In the genomic region with DNA sequence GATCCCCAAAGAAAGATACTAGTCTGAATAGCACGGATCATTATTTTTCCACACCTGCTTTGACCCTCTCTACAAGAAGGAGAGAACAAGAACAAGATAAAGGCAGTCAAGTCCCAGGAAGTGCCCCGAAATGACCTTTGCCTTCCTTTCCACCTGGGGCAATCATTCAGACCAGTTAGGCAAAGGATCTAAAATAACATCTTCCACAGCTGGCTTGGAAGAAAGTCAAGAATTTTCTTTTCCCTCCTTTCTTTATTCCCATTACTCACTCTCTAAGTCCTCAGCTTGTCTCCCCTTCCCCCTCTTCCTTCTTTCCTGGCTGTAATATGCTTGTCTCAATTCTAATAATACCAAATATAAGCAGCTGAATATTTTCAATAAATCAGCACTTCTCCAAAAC, we compare ENCODE assay signal across 19 cellular contexts.
DNase-seq lines count a peak whose midpoint lies in the region; ATAC-seq and TF ChIP-seq lines count a peak whose summit lies in the region.
"Had no signal": no experiment of that assay in that cellular context is flagged by ENCODE, and none has a peak within 500 bp of the region (broad histone marks: within the 10 kb centered on the region; RNA-seq: fewer than 3 reads in every experiment).

No MANE protein-coding gene starts in this region.

- H3F3A ChIP-seq in PC-3 (ENCODE audit: low read length, unreplicated experiment), result peaks cover 6% of the 10 kb centered on the region

- H3K9me3 Mint-ChIP-seq in chondrocyte (ENCODE audit: low read depth), result no peaks in the 10 kb centered on the region
- peaks cover 5% of the 10 kb centered on the region for H3K9me3 Mint-ChIP-seq in activated CD4-positive, alpha-beta T cell treated with anti-CD3 and anti-CD28 coated beads for 36 hours (ENCODE audit: low read depth)

- H3K4me3 ChIP-seq in AG10803 (ENCODE audit: low read length) (no peak overlapping the region), PC-3 (ENCODE audit: low read length) (no peak overlapping the region), mucosa of descending colon (no peak overlapping the region), mesendoderm (ENCODE audit: low read length) (no peak overlapping the region)
- H3K4me3 ChIP-seq: heart left ventricle had no signal

- H3K23ac ChIP-seq in mesendoderm (ENCODE audit: low read length), result no peak overlapping the region

- peak overlapping the region; percentile 11; the same call in 1 of the 2 replicates for H2AFZ ChIP-seq in PC-3 (ENCODE audit: low read length)

- intact Hi-C loops in PC-3 (cut with micrococcal nuclease) (loop anchor here (1.0 kb wide), 4 partner anchors 46 to 483 kb away; no protein-coding TSS in a partner anchor), mucosa of descending colon (cut with DNase I, micrococcal nuclease) (loop anchor here in 1 of 2 donors (1.0 kb wide), 1 partner anchor 45 kb away; no protein-coding TSS in a partner anchor)
- intact Hi-C loops in activated CD4-positive, alpha-beta T cell treated with anti-CD3 and anti-CD28 coated beads for 36 hours (cut with DNase I, micrococcal nuclease), result loop anchor here (1.0 to 10.0 kb wide), 4 partner anchors 46 to 467 kb away; no protein-coding TSS in a partner anchor

- H3K56ac ChIP-seq in mesendoderm (ENCODE audit: low read length), result no peak overlapping the region

- CTCF ChIA-PET in PC-3 (lab: Charles Lee), result interaction anchor here (1.0 to 1.4 kb wide), 4 partner anchors 42 to 110 kb away, joined by 4 to 38 read pairs (median 10); no protein-coding TSS in a partner anchor
- CTCF ChIA-PET in activated CD4-positive, alpha-beta T cell treated with anti-CD3 and anti-CD28 coated beads for 36 hours (lab: Charles Lee), result interaction anchor here (0.7 to 4.2 kb wide), 14 partner anchors 9 to 288 kb away, joined by 3 to 48 read pairs (median 3); no protein-coding TSS in a partner anchor

- no CpG with 5 or more reads among the region's 2 CpGs for WGBS in mesendoderm (ENCODE audit: extremely low coverage, insufficient coverage, low lambda C conversion rate)

- no peaks in the 10 kb centered on the region for H3K9me3 ChIP-seq in PC-3 (ENCODE audit: low read length)
- H3K9me3 ChIP-seq in mucosa of descending colon, result no peaks in the 10 kb centered on the region
- H3K9me3 ChIP-seq: heart left ventricle had no signal

- H4K5ac ChIP-seq in mesendoderm (ENCODE audit: low read length), result no peak overlapping the region

- no peaks in the 10 kb centered on the region for H3K79me2 ChIP-seq in PC-3 (ENCODE audit: low read length)
- no peaks in the 10 kb centered on the region for H3K79me2 ChIP-seq in mesendoderm (ENCODE audit: control insufficient read depth, insufficient read depth, low read length)

- H3K36me3 ChIP-seq in PC-3 (ENCODE audit: low read depth, low read length) (no peaks in the 10 kb centered on the region), mucosa of descending colon (ENCODE audit: low read depth) (no peaks in the 10 kb centered on the region), mesendoderm (ENCODE audit: control insufficient read depth, insufficient read depth, low read length) (no peaks in the 10 kb centered on the region)
- H3K36me3 ChIP-seq: heart left ventricle had no signal

- H3K4me3 Mint-ChIP-seq in chondrocyte (ENCODE audit: unreplicated experiment), result no peak overlapping the region
- H3K4me3 Mint-ChIP-seq in activated CD4-positive, alpha-beta T cell treated with anti-CD3 and anti-CD28 coated beads for 36 hours, result no peak overlapping the region
- H3K4me3 Mint-ChIP-seq: brain; effector memory CD8-positive, alpha-beta T cell; stimulated activated naive CD8-positive, alpha-beta T cell treated with anti-CD3 and anti-CD28 coated beads, Interleukin-15, amount 100 ng/mL, for 72 hours had no signal

- H3K27ac Mint-ChIP-seq in chondrocyte (ENCODE audit: unreplicated experiment), result peak overlapping the region; percentile 83
- no peak overlapping the region for H3K27ac Mint-ChIP-seq in activated CD4-positive, alpha-beta T cell treated with anti-CD3 and anti-CD28 coated beads for 36 hours
- H3K27ac Mint-ChIP-seq: effector memory CD8-positive, alpha-beta T cell had no signal

- H3K4me2 ChIP-seq in PC-3 (ENCODE audit: low read length) (peak overlapping the region; percentile 48), mesendoderm (ENCODE audit: low read length) (no peak overlapping the region)
- H3K4me2 ChIP-seq: KMS-11 had no signal

- H3K4me1 Mint-ChIP-seq in chondrocyte (ENCODE audit: low read depth), result peaks cover 47% of the 10 kb centered on the region
- H3K4me1 Mint-ChIP-seq in activated CD4-positive, alpha-beta T cell treated with anti-CD3 and anti-CD28 coated beads for 36 hours, result peaks cover 11% of the 10 kb centered on the region

- H3K9ac ChIP-seq in PC-3 (ENCODE audit: low read length) (no peak overlapping the region), mesendoderm (ENCODE audit: low read length) (no peak overlapping the region)
- H3K9ac ChIP-seq: KMS-11 had no signal

- no TSS peak for BruUV-seq in PC-3 (replicated peaks; lab: Mats Ljungman, UMichigan)

- no peaks in the 10 kb centered on the region for H3K79me1 ChIP-seq in mesendoderm (ENCODE audit: low read length)

- H3K4me1 ChIP-seq in PC-3 (ENCODE audit: insufficient read depth, low read length) (peaks cover 26% of the 10 kb centered on the region), mucosa of descending colon (ENCODE audit: low read depth) (peaks cover 8% of the 10 kb centered on the region), mesendoderm (ENCODE audit: control insufficient read depth, low read depth, low read length) (peaks cover under 1% of the 10 kb centered on the region)

- H3K27ac ChIP-seq in PC-3 (ENCODE audit: low read length) (peak overlapping the region; percentile 21), mesendoderm (ENCODE audit: low read depth, low read length) (no peak overlapping the region)
- H3K27ac ChIP-seq: KMS-11, WERI-Rb-1 had no signal

- ATAC-seq in PC-3 (peak; percentile 41), mucosa of descending colon (peak; percentile 68), HG03045 (IDR thresholded peaks at IDR 0.05; ENCODE audit: unreplicated experiment) (no peak)
- no peak for ATAC-seq in activated CD4-positive, alpha-beta T cell treated with anti-CD3 and anti-CD28 coated beads for 36 hours
- ATAC-seq: effector memory CD8-positive, alpha-beta T cell; stimulated activated naive CD8-positive, alpha-beta T cell treated with anti-CD3 and anti-CD28 coated beads, Interleukin-15, amount 100 ng/mL, for 72 hours had no signal

- H2AK5ac ChIP-seq in mesendoderm (ENCODE audit: low read length), result no peak overlapping the region

- no peaks in the 10 kb centered on the region for H3K9me2 ChIP-seq in PC-3 (replicated peaks; ENCODE audit: low read length)

- no peak overlapping the region for H2BK15ac ChIP-seq in mesendoderm (replicated peaks; ENCODE audit: low read depth)

- H2BK120ac ChIP-seq in mesendoderm (ENCODE audit: low read depth, low read length), result no peak overlapping the region

- POLR2A ChIA-PET in PC-3 (lab: Charles Lee; ENCODE audit: unreplicated experiment), result interaction anchor here (0.6 kb wide), 1 partner anchor 118 kb away, joined by 3 read pairs; no protein-coding TSS in a partner anchor
- POLR2A ChIA-PET in activated CD4-positive, alpha-beta T cell treated with anti-CD3 and anti-CD28 coated beads for 36 hours (lab: Charles Lee), result interaction anchor here (0.6 kb wide), 1 partner anchor 32 kb away, joined by 3 read pairs; no protein-coding TSS in a partner anchor

- TF ChIP-seq CTCF in AG10803 (conservative IDR thresholded peaks at IDR 0.05; ENCODE audit: low read length) (no peak), PC-3 (conservative IDR thresholded peaks at IDR 0.05; ENCODE audit: low read depth, low read length) (no peak), chondrocyte (IDR thresholded peaks at IDR 0.05) (no peak), mucosa of descending colon (IDR thresholded peaks at IDR 0.05) (no peak)

- H2BK5ac ChIP-seq in mesendoderm (ENCODE audit: low read length), result no peak overlapping the region

- no peaks in the 10 kb centered on the region for H3K27me3 ChIP-seq in PC-3 (ENCODE audit: low read length)
- H3K27me3 ChIP-seq in mesendoderm (ENCODE audit: insufficient read depth, low read length, poor library complexity), result no peaks in the 10 kb centered on the region
- H3K27me3 ChIP-seq: heart left ventricle had no signal

- no peaks in the 10 kb centered on the region for H4K20me1 ChIP-seq in PC-3 (ENCODE audit: low read length)

- H3K27me3 Mint-ChIP-seq in chondrocyte (ENCODE audit: low read depth), result no peaks in the 10 kb centered on the region
- H3K27me3 Mint-ChIP-seq in activated CD4-positive, alpha-beta T cell treated with anti-CD3 and anti-CD28 coated beads for 36 hours, result no peaks in the 10 kb centered on the region
- H3K27me3 Mint-ChIP-seq: effector memory CD8-positive, alpha-beta T cell; stimulated activated naive CD8-positive, alpha-beta T cell treated with anti-CD3 and anti-CD28 coated beads, Interleukin-15, amount 100 ng/mL, for 72 hours had no signal

- DNase-seq in AG10803 (ENCODE audit: low read depth) (peak; percentile 52), PC-3 (peak; percentile 77), chondrocyte (ENCODE audit: low spot score) (no peak), mucosa of descending colon (peak in 1 of 3 donors; percentile 47), Ammon's horn (ENCODE audit: low spot score) (no peak), mesendoderm (no peak)
- no peak for DNase-seq in activated CD4-positive, alpha-beta T cell treated with anti-CD3 and anti-CD28 coated beads for 36 hours
- DNase-seq: activated CD8-positive, alpha-beta memory T cell treated with anti-CD3 and anti-CD28 coated beads for 24 hours; activated effector memory CD4-positive, alpha-beta T cell treated with anti-CD3 and anti-CD28 coated beads, Interleukin-2, amount 50 U/mL, for 16 hours; effector memory CD8-positive, alpha-beta T cell; heart left ventricle; NCI-H1436 treated with DMSO at 0.1 percent for 48 hours; NCI-H446 treated with DMSO at 0.1 percent for 48 hours; retina; stimulated activated naive CD8-positive, alpha-beta T cell treated with anti-CD3 and anti-CD28 coated beads, Interleukin-15, amount 100 ng/mL, for 72 hours; WERI-Rb-1 had no signal

- no peak overlapping the region for H4K8ac ChIP-seq in mesendoderm (ENCODE audit: low read depth, low read length)

- no peak overlapping the region for H3K4ac ChIP-seq in mesendoderm (ENCODE audit: low read depth, low read length)

- H3K36me3 Mint-ChIP-seq in chondrocyte (ENCODE audit: low read depth), result no peaks in the 10 kb centered on the region
- no peaks in the 10 kb centered on the region for H3K36me3 Mint-ChIP-seq in activated CD4-positive, alpha-beta T cell treated with anti-CD3 and anti-CD28 coated beads for 36 hours (ENCODE audit: low read depth)
- H3K36me3 Mint-ChIP-seq: brain had no signal

- H3K18ac ChIP-seq in mesendoderm (ENCODE audit: low read length), result no peak overlapping the region

Comparison
In these comparisons a context has a peak if more than half of its experiments do, and no peak if none do; other contexts are left out.
1. DNase-seq: peak in AG10803 (single experiment) and PC-3 (single experiment); none in chondrocyte (single experiment), activated CD4-positive, alpha-beta T cell treated with anti-CD3 and anti-CD28 coated beads for 36 hours (single experiment), Ammon's horn (single experiment) and mesendoderm (single experiment).
2. ATAC-seq: peak in PC-3 (single experiment) and mucosa of descending colon (single experiment); none in HG03045 (single experiment) and activated CD4-positive, alpha-beta T cell treated with anti-CD3 and anti-CD28 coated beads for 36 hours (single experiment).